Comparison of ENCODE assay signal across 21 cellular contexts in the genomic region with DNA sequence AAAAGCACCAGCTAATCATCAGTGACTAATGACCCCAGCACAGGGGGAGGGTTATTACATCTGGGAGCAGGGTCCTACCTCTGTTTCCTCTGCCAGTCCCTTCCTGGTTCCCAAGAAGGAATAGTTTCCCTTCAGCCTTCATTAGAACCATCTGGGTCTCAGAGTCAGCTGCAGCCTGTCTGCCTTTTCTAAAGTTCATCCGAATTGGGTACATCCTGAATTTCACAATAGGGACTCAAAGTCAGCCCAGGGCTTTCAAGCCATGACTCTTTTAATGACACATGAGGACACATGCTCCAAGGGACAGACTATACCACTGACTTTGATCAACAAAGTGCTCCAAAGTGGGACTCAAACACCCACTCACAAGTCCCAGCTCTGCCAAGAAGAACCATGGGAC. TPM values are rescaled to one million over a fixed set of nuclear protein-coding genes. Genes with fewer than 3 reads are reported as not detected.
DNase-seq lines count a peak whose midpoint lies in the region; ATAC-seq, FAIRE-seq and TF ChIP-seq lines count a peak whose summit lies in the region.
"Had no signal": no experiment of that assay in that cellular context is flagged by ENCODE, and none has a peak within 500 bp of the region (broad histone marks: within the 10 kb centered on the region; RNA-seq: fewer than 3 reads in every experiment).

No MANE protein-coding gene starts in this region.

- FAIRE-seq in GM12892 (lab: Jason Lieb, UNC), result peak; percentile 65
- FAIRE-seq: GM18507 had no signal

- no peak for TF ChIP-seq POLR2A in GM12892 (IDR thresholded peaks at IDR 0.05; ENCODE audit: low read depth, low read length)

- DNase-seq in AG09319 (ENCODE audit: extremely low read depth, low read depth) (peak; percentile 35), GM12892 (ENCODE audit: insufficient read length) (no peak), epidermal melanocyte (ENCODE audit: insufficient read length, low spot score) (peak; percentile 62), renal cortical epithelial cell (ENCODE audit: low read depth) (peak; percentile 7), GM10248 (ENCODE audit: extremely low spot score) (no peak)
- no peak for DNase-seq in activated effector memory CD4-positive, alpha-beta T cell treated with anti-CD3 and anti-CD28 coated beads, Interleukin-2, amount 50 U/mL, for 16 hours
- DNase-seq: DMS 273 treated with DMSO at 0.1 percent for 48 hours, EL, HCEC 1CT, NCI-H1105, NCI-H1930, NCI-H2171, NCI-H446 treated with DMSO at 0.1 percent for 48 hours, NCI-H774, SIG-M5 had no signal

- CTCF ChIA-PET in GM10248 (lab: Yijun Ruan, JAX), result interaction anchor here (1.7 kb wide), 1 partner anchor 16 kb away, joined by 6 read pairs; no protein-coding TSS in a partner anchor

- no peak for ATAC-seq in GM21619 (IDR thresholded peaks at IDR 0.05; ENCODE audit: unreplicated experiment)

- POLR2A ChIA-PET in GM10248 (lab: Yijun Ruan, JAX), result no interaction called here

- TF ChIP-seq CTCF in AG09319 (IDR thresholded peaks at IDR 0.05; ENCODE audit: low read depth, low read length) (no peak), GM10248 (IDR thresholded peaks at IDR 0.05; ENCODE audit: control extremely low read depth, extremely low read depth, low read depth, missing control alignments) (no peak)

RNA-seq across cellular contexts. Expression of gene CRABP1, which starts 12.7 kb away (rescaled TPM):
- polyA plus RNA-seq in GM12892 (2012; ENCODE audit: missing spikeins), result not detected
- total RNA-seq in renal cortical epithelial cell, result not detected in 2 replicates
- total RNA-seq: LHCN-M2, OCI-LY7, RPMI7951 had no signal
- polyA plus RNA-seq: BJ had no signal

RNA-seq across cellular contexts. Expression of gene SKIC8, which starts 28.0 kb away (rescaled TPM):
- polyA plus RNA-seq in GM12892 (2012; ENCODE audit: missing spikeins), result 81.2 TPM
- total RNA-seq in renal cortical epithelial cell, result 60.6 and 89.1 TPM in 2 replicates

Comparison
In these comparisons a context has a peak if more than half of its experiments do, and no peak if none do; other contexts are left out.
1. DNase-seq: peak in AG09319 (single experiment), epidermal melanocyte (single experiment) and renal cortical epithelial cell (single experiment); none in GM12892 (single experiment), activated effector memory CD4-positive, alpha-beta T cell treated with anti-CD3 and anti-CD28 coated beads, Interleukin-2, amount 50 U/mL, for 16 hours (single experiment) and GM10248 (single experiment).